ENCODE assay signal across 1 cellular context in the genomic region with DNA sequence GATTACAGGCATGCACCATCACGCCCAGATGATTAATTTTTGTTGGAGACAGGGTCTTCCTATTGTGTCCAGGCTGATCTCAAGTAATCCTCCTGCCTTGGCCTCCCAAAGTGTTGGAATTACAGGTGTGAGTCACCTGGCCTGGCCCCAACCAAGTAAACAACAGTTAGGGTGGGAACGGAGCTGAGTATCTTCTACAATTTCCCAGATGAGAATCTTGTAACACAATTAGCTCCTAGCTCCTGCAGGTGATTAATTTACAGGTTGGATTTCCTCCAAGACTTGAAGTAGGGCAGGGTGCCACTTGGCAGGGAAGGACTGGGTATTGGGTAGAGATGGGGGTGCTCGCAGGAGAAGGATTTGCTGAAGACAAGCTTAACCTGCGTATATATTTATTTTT.
TF ChIP-seq lines count a peak whose summit lies in the region.

No MANE protein-coding gene starts in this region.

TF ChIP-seq in K562, 482 proteins besides CTCF, POLR2A, EP300 and RAD21:
- TF ChIP-seq MECOM (CRISPR knock-in tag; IDR thresholded peaks at IDR 0.05) (no peak), NFXL1 (CRISPR knock-in tag; IDR thresholded peaks at IDR 0.05) (no peak), RBBP5 (IDR thresholded peaks at IDR 0.05; ENCODE audit: borderline replicate concordance, insufficient read depth, low read length, poor library complexity, severe bottlenecking) (no peak), KDM4B (IDR thresholded peaks at IDR 0.05; ENCODE audit: borderline replicate concordance in 2 of 2, low read depth in 1 of 2) (no peak), ZNF175 (CRISPR knock-in tag; IDR thresholded peaks at IDR 0.05; ENCODE audit: low read depth) (no peak), ATF1 (CRISPR knock-in tag; IDR thresholded peaks at IDR 0.05) (no peak), ATF1 (tag; IDR thresholded peaks at IDR 0.05) (no peak), HNRNPK (IDR thresholded peaks at IDR 0.05; ENCODE audit: low read depth, low read length, poor library complexity, severe bottlenecking) (no peak), MCM2 (IDR thresholded peaks at IDR 0.05; ENCODE audit: low read depth) (no peak), NR4A1 (CRISPR knock-in tag; IDR thresholded peaks at IDR 0.05) (no peak), NR4A1 (tag; IDR thresholded peaks at IDR 0.05) (no peak), FOXJ3 (CRISPR knock-in tag; IDR thresholded peaks at IDR 0.05) (no peak), SAFB (IDR thresholded peaks at IDR 0.05; ENCODE audit: borderline replicate concordance, low read depth, low read length) (no peak), CBFA2T3 (IDR thresholded peaks at IDR 0.05) (no peak), CBFA2T2 (conservative IDR thresholded peaks at IDR 0.05) (no peak), PTBP1 (IDR thresholded peaks at IDR 0.05; ENCODE audit: low read depth, low read length) (no peak), RBM14 (IDR thresholded peaks at IDR 0.05; ENCODE audit: borderline replicate concordance, insufficient read depth, low read depth, low read length) (no peak)
- TF ChIP-seq, protein P1, sequence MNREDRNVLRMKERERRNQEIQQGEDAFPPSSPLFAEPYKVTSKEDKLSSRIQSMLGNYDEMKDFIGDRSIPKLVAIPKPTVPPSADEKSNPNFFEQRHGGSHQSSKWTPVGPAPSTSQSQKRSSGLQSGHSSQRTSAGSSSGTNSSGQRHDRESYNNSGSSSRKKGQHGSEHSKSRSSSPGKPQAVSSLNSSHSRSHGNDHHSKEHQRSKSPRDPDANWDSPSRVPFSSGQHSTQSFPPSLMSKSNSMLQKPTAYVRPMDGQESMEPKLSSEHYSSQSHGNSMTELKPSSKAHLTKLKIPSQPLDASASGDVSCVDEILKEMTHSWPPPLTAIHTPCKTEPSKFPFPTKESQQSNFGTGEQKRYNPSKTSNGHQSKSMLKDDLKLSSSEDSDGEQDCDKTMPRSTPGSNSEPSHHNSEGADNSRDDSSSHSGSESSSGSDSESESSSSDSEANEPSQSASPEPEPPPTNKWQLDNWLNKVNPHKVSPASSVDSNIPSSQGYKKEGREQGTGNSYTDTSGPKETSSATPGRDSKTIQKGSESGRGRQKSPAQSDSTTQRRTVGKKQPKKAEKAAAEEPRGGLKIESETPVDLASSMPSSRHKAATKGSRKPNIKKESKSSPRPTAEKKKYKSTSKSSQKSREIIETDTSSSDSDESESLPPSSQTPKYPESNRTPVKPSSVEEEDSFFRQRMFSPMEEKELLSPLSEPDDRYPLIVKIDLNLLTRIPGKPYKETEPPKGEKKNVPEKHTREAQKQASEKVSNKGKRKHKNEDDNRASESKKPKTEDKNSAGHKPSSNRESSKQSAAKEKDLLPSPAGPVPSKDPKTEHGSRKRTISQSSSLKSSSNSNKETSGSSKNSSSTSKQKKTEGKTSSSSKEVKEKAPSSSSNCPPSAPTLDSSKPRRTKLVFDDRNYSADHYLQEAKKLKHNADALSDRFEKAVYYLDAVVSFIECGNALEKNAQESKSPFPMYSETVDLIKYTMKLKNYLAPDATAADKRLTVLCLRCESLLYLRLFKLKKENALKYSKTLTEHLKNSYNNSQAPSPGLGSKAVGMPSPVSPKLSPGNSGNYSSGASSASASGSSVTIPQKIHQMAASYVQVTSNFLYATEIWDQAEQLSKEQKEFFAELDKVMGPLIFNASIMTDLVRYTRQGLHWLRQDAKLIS (CRISPR knock-in tag; IDR thresholded peaks at IDR 0.05) = no peak
- TF ChIP-seq, protein P2, sequence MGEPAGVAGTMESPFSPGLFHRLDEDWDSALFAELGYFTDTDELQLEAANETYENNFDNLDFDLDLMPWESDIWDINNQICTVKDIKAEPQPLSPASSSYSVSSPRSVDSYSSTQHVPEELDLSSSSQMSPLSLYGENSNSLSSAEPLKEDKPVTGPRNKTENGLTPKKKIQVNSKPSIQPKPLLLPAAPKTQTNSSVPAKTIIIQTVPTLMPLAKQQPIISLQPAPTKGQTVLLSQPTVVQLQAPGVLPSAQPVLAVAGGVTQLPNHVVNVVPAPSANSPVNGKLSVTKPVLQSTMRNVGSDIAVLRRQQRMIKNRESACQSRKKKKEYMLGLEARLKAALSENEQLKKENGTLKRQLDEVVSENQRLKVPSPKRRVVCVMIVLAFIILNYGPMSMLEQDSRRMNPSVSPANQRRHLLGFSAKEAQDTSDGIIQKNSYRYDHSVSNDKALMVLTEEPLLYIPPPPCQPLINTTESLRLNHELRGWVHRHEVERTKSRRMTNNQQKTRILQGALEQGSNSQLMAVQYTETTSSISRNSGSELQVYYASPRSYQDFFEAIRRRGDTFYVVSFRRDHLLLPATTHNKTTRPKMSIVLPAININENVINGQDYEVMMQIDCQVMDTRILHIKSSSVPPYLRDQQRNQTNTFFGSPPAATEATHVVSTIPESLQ (CRISPR knock-in tag; IDR thresholded peaks at IDR 0.05) = no peak
- TF ChIP-seq, protein P3, sequence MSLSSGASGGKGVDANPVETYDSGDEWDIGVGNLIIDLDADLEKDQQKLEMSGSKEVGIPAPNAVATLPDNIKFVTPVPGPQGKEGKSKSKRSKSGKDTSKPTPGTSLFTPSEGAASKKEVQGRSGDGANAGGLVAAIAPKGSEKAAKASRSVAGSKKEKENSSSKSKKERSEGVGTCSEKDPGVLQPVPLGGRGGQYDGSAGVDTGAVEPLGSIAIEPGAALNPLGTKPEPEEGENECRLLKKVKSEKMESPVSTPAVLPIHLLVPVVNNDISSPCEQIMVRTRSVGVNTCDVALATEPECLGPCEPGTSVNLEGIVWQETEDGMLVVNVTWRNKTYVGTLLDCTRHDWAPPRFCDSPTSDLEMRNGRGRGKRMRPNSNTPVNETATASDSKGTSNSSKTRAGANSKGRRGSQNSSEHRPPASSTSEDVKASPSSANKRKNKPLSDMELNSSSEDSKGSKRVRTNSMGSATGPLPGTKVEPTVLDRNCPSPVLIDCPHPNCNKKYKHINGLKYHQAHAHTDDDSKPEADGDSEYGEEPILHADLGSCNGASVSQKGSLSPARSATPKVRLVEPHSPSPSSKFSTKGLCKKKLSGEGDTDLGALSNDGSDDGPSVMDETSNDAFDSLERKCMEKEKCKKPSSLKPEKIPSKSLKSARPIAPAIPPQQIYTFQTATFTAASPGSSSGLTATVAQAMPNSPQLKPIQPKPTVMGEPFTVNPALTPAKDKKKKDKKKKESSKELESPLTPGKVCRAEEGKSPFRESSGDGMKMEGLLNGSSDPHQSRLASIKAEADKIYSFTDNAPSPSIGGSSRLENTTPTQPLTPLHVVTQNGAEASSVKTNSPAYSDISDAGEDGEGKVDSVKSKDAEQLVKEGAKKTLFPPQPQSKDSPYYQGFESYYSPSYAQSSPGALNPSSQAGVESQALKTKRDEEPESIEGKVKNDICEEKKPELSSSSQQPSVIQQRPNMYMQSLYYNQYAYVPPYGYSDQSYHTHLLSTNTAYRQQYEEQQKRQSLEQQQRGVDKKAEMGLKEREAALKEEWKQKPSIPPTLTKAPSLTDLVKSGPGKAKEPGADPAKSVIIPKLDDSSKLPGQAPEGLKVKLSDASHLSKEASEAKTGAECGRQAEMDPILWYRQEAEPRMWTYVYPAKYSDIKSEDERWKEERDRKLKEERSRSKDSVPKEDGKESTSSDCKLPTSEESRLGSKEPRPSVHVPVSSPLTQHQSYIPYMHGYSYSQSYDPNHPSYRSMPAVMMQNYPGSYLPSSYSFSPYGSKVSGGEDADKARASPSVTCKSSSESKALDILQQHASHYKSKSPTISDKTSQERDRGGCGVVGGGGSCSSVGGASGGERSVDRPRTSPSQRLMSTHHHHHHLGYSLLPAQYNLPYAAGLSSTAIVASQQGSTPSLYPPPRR (CRISPR knock-in tag; IDR thresholded peaks at IDR 0.05; ENCODE audit: borderline replicate concordance) = no peak
